In genomic region chr1:23367791-23368561, GRCh38 we compare ENCODE assay signal across 8 cellular contexts. TPM values are rescaled to one million over a fixed set of nuclear protein-coding genes. Genes with fewer than 3 reads are reported as not detected.
DNase-seq lines count a peak whose midpoint lies in the region; ATAC-seq and TF ChIP-seq lines count a peak whose summit lies in the region.

No MANE protein-coding gene starts in this region.

- H3K36me3 ChIP-seq in upper lobe of right lung, result peaks cover 15% of the 10 kb centered on the region

- peak overlapping the region; percentile 97 for H3K27ac ChIP-seq in upper lobe of right lung

- TF ChIP-seq POLR2A in GM15510 (IDR thresholded peaks at IDR 0.05; ENCODE audit: borderline replicate concordance, extremely low read depth, insufficient read length), result peak; percentile 79

- H3K4me3 ChIP-seq in upper lobe of right lung, result peak overlapping the region; percentile 87

- DNase-seq in NCI-H146 treated with DMSO at 0.1 percent for 48 hours (lab: John Stamatoyannopoulos, UW; ENCODE audit: unreplicated experiment) (peak; percentile 94), T-helper 1 cell (peak; percentile 97 to 99 (median 98)), amniotic stem cell (lab: John Stamatoyannopoulos, UW) (peak; percentile 98), left cardiac atrium (peak; percentile 99), posterior vena cava (ENCODE audit: low spot score) (peak; percentile 99), upper lobe of right lung (peak; percentile 99)

- intact Hi-C loops in left cardiac atrium (cut with DNase I) (loop anchor here in 1 of 2 donors (2.0 kb wide), 1 partner anchor 27 kb away; no protein-coding TSS in a partner anchor), posterior vena cava (cut with DNase I) (no loop called here), upper lobe of right lung (cut with DNase I) (no loop called here)

- peak; percentile 83 for ATAC-seq in HG02884 (IDR thresholded peaks at IDR 0.05; ENCODE audit: unreplicated experiment)
- peak; percentile 90 to 94 for ATAC-seq in left cardiac atrium
- ATAC-seq in upper lobe of right lung, result peak; percentile 96

- H3K27me3 ChIP-seq in upper lobe of right lung, result no peaks in the 10 kb centered on the region

- TF ChIP-seq CTCF in upper lobe of right lung (IDR thresholded peaks at IDR 0.05), result peak; percentile 24

- H3K4me1 ChIP-seq in upper lobe of right lung, result peaks cover 37% of the 10 kb centered on the region

- H3K9me3 ChIP-seq in upper lobe of right lung, result peaks cover 12% of the 10 kb centered on the region

RNA-seq across cellular contexts. Expression of gene ZNF436, which starts 1.7 kb away (rescaled TPM):
- 10 to 100 TPM; 10.1 to 14.2 TPM for total RNA-seq in left cardiac atrium
- total RNA-seq in posterior vena cava, result 10 to 100 TPM; 13.1 to 18.4 TPM
- total RNA-seq in upper lobe of right lung, result 10.9 TPM

RNA-seq across cellular contexts. Expression of gene HNRNPR, which starts 23.9 kb away (rescaled TPM):
- total RNA-seq in left cardiac atrium, result 10 to 100 TPM; 57.3 to 79.8 TPM
- 100 to 1,000 TPM in 1 of 2 donors, 10 to 100 TPM in 1; 95.1 to 117 TPM for total RNA-seq in posterior vena cava
- total RNA-seq in upper lobe of right lung, result 85.2 TPM

RNA-seq across cellular contexts. Expression of gene TCEA3, which starts 56.6 kb away (rescaled TPM):
- total RNA-seq in left cardiac atrium, result 10 to 100 TPM; 32.9 to 38.3 TPM
- 10 to 100 TPM; 20.4 to 23.0 TPM for total RNA-seq in posterior vena cava
- total RNA-seq in upper lobe of right lung, result 39.4 TPM

Comparison
In these comparisons a context has a peak if more than half of its experiments do, and no peak if none do; other contexts are left out.
1. Peak in every context shown above with its lines: DNase-seq, ATAC-seq, H3K4me3 ChIP-seq and H3K27ac ChIP-seq.